ENCODE assay signal across 9 cellular contexts in the genomic region with DNA sequence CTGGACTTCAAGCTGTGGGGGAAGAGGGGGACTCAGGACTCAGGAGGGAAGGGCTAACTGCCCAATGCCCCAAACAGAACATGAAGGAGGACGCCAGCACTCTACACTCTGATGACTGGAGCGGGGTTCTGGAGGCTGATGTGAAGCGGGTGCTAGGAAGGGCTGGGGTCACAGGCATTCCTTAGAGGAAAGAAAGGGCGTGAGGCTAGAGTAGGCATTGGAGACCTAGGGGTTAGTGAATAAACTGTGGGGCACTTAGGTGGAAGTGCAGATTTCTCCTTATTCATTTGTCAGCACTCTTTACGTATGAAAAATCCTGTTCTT. TPM values are rescaled to one million over a fixed set of nuclear protein-coding genes. Genes with fewer than 3 reads are reported as not detected.
DNase-seq lines count a peak whose midpoint lies in the region; ATAC-seq, FAIRE-seq and TF ChIP-seq lines count a peak whose summit lies in the region.
"Had no signal": no experiment of that assay in that cellular context is flagged by ENCODE, and none has a peak within 500 bp of the region (broad histone marks: within the 10 kb centered on the region; RNA-seq: fewer than 3 reads in every experiment).

No MANE protein-coding gene starts in this region.

- CTCF ChIA-PET in H1 (lab: Charles Lee; ENCODE audit: partially characterized antibody): interaction anchor here (0.8 to 0.9 kb wide), 2 partner anchors 10 to 89 kb away, joined by 3 read pairs; a partner anchor contains a TSS

- H2BK12ac ChIP-seq in H1 (ENCODE audit: low read depth, low read length): no peak overlapping the region

- H3K4me1 Mint-ChIP-seq in IgD-negative memory B cell: peaks cover 5 to 12% (median 5%) of the 10 kb centered on the region in 3 donors

- no peak for TF ChIP-seq CTCF in DND-41 (IDR thresholded peaks at IDR 0.05; ENCODE audit: borderline replicate concordance, extremely low read depth, low read length, poor library complexity, severe bottlenecking)
- TF ChIP-seq CTCF in H1 (IDR thresholded peaks at IDR 0.05; ENCODE audit: control extremely low read depth in 1 of 3, insufficient read depth in 1 of 3, low read depth in 1 of 3, low read length in 3 of 3): no peak
- TF ChIP-seq CTCF in parathyroid adenoma (IDR thresholded peaks at IDR 0.05): no peak

- FAIRE-seq in H1 (lab: Jason Lieb, UNC): no peak

- H3K4me2 ChIP-seq in DND-41 (ENCODE audit: insufficient read depth, low read length) (peak overlapping the region; percentile 88), H1 (ENCODE audit: insufficient read depth in 1 of 2, low read depth in 2 of 2, low read length in 2 of 2) (peak overlapping the region; percentile 40 to 94), parathyroid adenoma (ENCODE audit: low read length) (peak overlapping the region; percentile 19)

- no peak overlapping the region for H2BK120ac ChIP-seq in H1 (replicated peaks; ENCODE audit: low read depth, low read length)

- H2AK5ac ChIP-seq in H1 (ENCODE audit: low read depth, low read length): no peak overlapping the region

- no peaks in the 10 kb centered on the region for H4K20me1 ChIP-seq in DND-41 (ENCODE audit: insufficient read depth, low read length)
- no peaks in the 10 kb centered on the region for H4K20me1 ChIP-seq in H1 (replicated peaks in 1 of 2; ENCODE audit: control insufficient read depth in 1 of 2, insufficient read depth in 2 of 2, low read length in 2 of 2)

- POLR2A ChIA-PET in H1 (lab: Charles Lee; ENCODE audit: partially characterized antibody): no interaction called here

- peaks cover 26% of the 10 kb centered on the region for H3K4me1 ChIP-seq in DND-41 (ENCODE audit: insufficient read depth, low read length)
- peaks cover 0 to 10% (median 6%) of the 10 kb centered on the region in 4 experiments; a peak in 6 of 7 replicates for H3K4me1 ChIP-seq in H1 (replicated peaks in 1 of 4; ENCODE audit: control insufficient read depth in 3 of 4, insufficient read depth in 4 of 4, low read length in 3 of 4)
- H3K4me1 ChIP-seq in parathyroid adenoma: peaks cover 8% of the 10 kb centered on the region

- 77% methylated on average over 5 of the region's 5 CpGs; no CpG with 5 or more reads in 1 of the 2 experiments for WGBS in H1 (ENCODE audit: extremely low coverage in 1 of 2, insufficient coverage in 1 of 2, insufficient read length in 1 of 2, insufficient replicate concordance in 2 of 2, low coverage in 1 of 2, low lambda C conversion rate in 2 of 2, missing lambda C conversion rate in 1 of 2), 2 experiments

- no peak for ATAC-seq in DND-41 (ENCODE audit: insufficient read depth, low read depth)
- ATAC-seq in GM18519 (IDR thresholded peaks at IDR 0.05; ENCODE audit: low FRiP score, unreplicated experiment): no peak

- H2AFZ ChIP-seq in DND-41 (ENCODE audit: low read depth, low read length) (0 out of 2 replicates have a peak overlapping the region, but pooled peaks have one; percentile 68), H1 (ENCODE audit: low read length) (no peak overlapping the region), parathyroid adenoma (peak overlapping the region; percentile 99)

- no peak overlapping the region for H2BK15ac ChIP-seq in H1 (ENCODE audit: low read length)

- H3K9ac ChIP-seq in DND-41 (ENCODE audit: low read depth, low read length) (peak overlapping the region; percentile 93; the same call in 1 of the 2 replicates), H1 (replicated peaks in 1 of 4; ENCODE audit: extremely low read depth in 1 of 4, low read depth in 3 of 4, low read length in 3 of 4) (no peak overlapping the region), parathyroid adenoma (no peak overlapping the region)

- H3K79me2 ChIP-seq in DND-41 (ENCODE audit: insufficient read depth, low read length) (peaks cover 35% of the 10 kb centered on the region), H1 (ENCODE audit: control insufficient read depth in 1 of 2, insufficient read depth in 2 of 2, low read length in 2 of 2) (no peaks in the 10 kb centered on the region), parathyroid adenoma (peaks cover 6% of the 10 kb centered on the region)

- DNase-seq in DND-41 (no peak), H1 (ENCODE audit: low read depth in 1 of 2, low spot score in 2 of 2) (no peak), MG63 (no peak), HK-2 (ENCODE audit: unreplicated experiment) (no peak)
- DNase-seq: cortex of kidney had no signal

- H3K4me3 ChIP-seq in DND-41 (ENCODE audit: low read depth in 1 of 2, low read length in 2 of 2) (peak overlapping the region in 1 of 2 experiments; percentile 89; a peak in 2 of 4 replicates), H1 (ENCODE audit: extremely low read depth in 1 of 4, insufficient read depth in 2 of 4, low read depth in 3 of 4, low read length in 4 of 4) (peak overlapping the region in 1 of 4 experiments; percentile 95; a peak in 3 of 8 replicates), parathyroid adenoma (ENCODE audit: low read depth, low read length) (no peak overlapping the region), MG63 (no peak overlapping the region)

- TF ChIP-seq POLR2A in H1 (IDR thresholded peaks at IDR 0.05; ENCODE audit: control extremely low read depth in 1 of 2, low read depth in 2 of 2, low read length in 2 of 2): no peak

- H3K27ac ChIP-seq in DND-41 (ENCODE audit: low read length): no peak overlapping the region
- H3K27ac ChIP-seq in H1 (ENCODE audit: low read depth, low read length): no peak overlapping the region
- H3K27ac ChIP-seq in parathyroid adenoma: peak overlapping the region; percentile 19

- H3K9me3 ChIP-seq in DND-41 (ENCODE audit: insufficient read depth, low read length, severe bottlenecking) (no peaks in the 10 kb centered on the region), H1 (ENCODE audit: insufficient read depth in 2 of 2, low read depth in 1 of 2, low read length in 1 of 2) (no peaks in the 10 kb centered on the region), parathyroid adenoma (ENCODE audit: control insufficient read depth, low read length) (no peaks in the 10 kb centered on the region), MG63 (peaks cover 3% of the 10 kb centered on the region; the same call in 1 of the 2 replicates)

- peaks cover 4% of the 10 kb centered on the region for H3K36me3 Mint-ChIP-seq in IgD-negative memory B cell

- TF ChIP-seq RAD21 in H1 (IDR thresholded peaks at IDR 0.05 in 1 of 2, conservative IDR thresholded peaks at IDR 0.05 in 1 of 2; ENCODE audit: low read depth in 2 of 2, low read length in 2 of 2): no peak

- H4K91ac ChIP-seq in H1 (replicated peaks; ENCODE audit: insufficient read length, low read length): no peak overlapping the region

- no peak overlapping the region for H3K56ac ChIP-seq in H1 (replicated peaks; ENCODE audit: insufficient read length, low read depth, low read length)

- peak overlapping the region in 1 of 3 donors; percentile 78 for H3K27ac Mint-ChIP-seq in IgD-negative memory B cell

- H3K23me2 ChIP-seq in H1 (ENCODE audit: low read depth, low read length): peaks cover 4% of the 10 kb centered on the region; the same call in 1 of the 2 replicates

- H3K18ac ChIP-seq in H1 (ENCODE audit: extremely low read depth, low read length): no peak overlapping the region

- no peaks in the 10 kb centered on the region for H3K27me3 ChIP-seq in DND-41 (ENCODE audit: insufficient read depth, low read length, poor library complexity)
- peaks cover 0 to 25% (median 14%) of the 10 kb centered on the region in 4 experiments; a peak in 6 of 7 replicates for H3K27me3 ChIP-seq in H1 (replicated peaks in 1 of 4; ENCODE audit: control insufficient read depth in 3 of 4, extremely low read depth in 1 of 4, insufficient read depth in 3 of 4, low read length in 3 of 4)
- no peaks in the 10 kb centered on the region for H3K27me3 ChIP-seq in parathyroid adenoma (ENCODE audit: control insufficient read depth, insufficient read depth, low read length)
- H3K27me3 ChIP-seq in MG63: peaks cover 7% of the 10 kb centered on the region; the same call in 1 of the 2 replicates
- H3K27me3 ChIP-seq: heart right ventricle had no signal

- H3K14ac ChIP-seq in H1 (ENCODE audit: insufficient read length): no peak overlapping the region

- no peak for TF ChIP-seq EP300 in H1 (IDR thresholded peaks at IDR 0.05; ENCODE audit: borderline replicate concordance in 1 of 2, low read depth in 2 of 2, low read length in 2 of 2)

- peaks cover 0 to 2% (median 0%) of the 10 kb centered on the region in 3 donors for H3K9me3 Mint-ChIP-seq in IgD-negative memory B cell

- H3K23ac ChIP-seq in H1 (ENCODE audit: insufficient read length): no peak overlapping the region

- H2BK5ac ChIP-seq in H1 (ENCODE audit: low read depth, low read length): no peak overlapping the region

- H3K36me3 ChIP-seq in DND-41 (ENCODE audit: insufficient read depth, low read length) (peaks cover 25% of the 10 kb centered on the region), H1 (ENCODE audit: control insufficient read depth in 2 of 4, insufficient read depth in 4 of 4, low read length in 3 of 4) (no peaks in the 10 kb centered on the region), parathyroid adenoma (ENCODE audit: control insufficient read depth, insufficient read depth, low read length) (no peaks in the 10 kb centered on the region), MG63 (peaks cover 24% of the 10 kb centered on the region)

- no peak overlapping the region for H2BK20ac ChIP-seq in H1 (ENCODE audit: low read length)

- no peaks in the 10 kb centered on the region; the same call in 1 of the 2 replicates for H3K79me1 ChIP-seq in H1 (ENCODE audit: low read depth, low read length)

- H3K4me3 Mint-ChIP-seq in IgD-negative memory B cell: peak overlapping the region; percentile 30 to 83 (median 76)

- peaks cover 3% of the 10 kb centered on the region for H3K27me3 Mint-ChIP-seq in IgD-negative memory B cell

- no peak overlapping the region for H3K4ac ChIP-seq in H1 (replicated peaks; ENCODE audit: insufficient read length, low read depth, low read length)

- no peak overlapping the region for H4K5ac ChIP-seq in H1 (ENCODE audit: insufficient read length, low read depth, low read length)

- no peak overlapping the region for H4K8ac ChIP-seq in H1 (ENCODE audit: extremely low read depth, insufficient read depth, low read length)

RNA-seq across cellular contexts. Expression of a gene that starts 0.8 kb away (rescaled TPM):
- polyA plus RNA-seq in IgD-negative memory B cell (16.1 TPM), H1 (2011; rRNA removed) (9.0 and 9.1 TPM in 2 replicates)
- total RNA-seq in H1 (2021; fragmentation: NEBNext Ultra II Directional; extraction: Animal tissue kit (Norgen Biotek cat#: 25700)): 3.5 and 5.1 TPM in 2 replicates
- polyA plus RNA-seq in H1 (2011; cell fraction: cytosol; rRNA removed): 3.9 TPM
- polyA plus RNA-seq in H1 (2011; cell fraction: nucleus; rRNA removed): 13.2 TPM
- 3.0 to 6.8 TPM (median 5.8 TPM) in 4 replicates for polyA plus RNA-seq in H1 (2012, experiment 1 of 2)
- polyA plus RNA-seq in H1 (2012, experiment 2 of 2): 4.3 TPM
- polyA plus RNA-seq in H1 (2013, experiment 1 of 2): 4.6 TPM
- polyA plus RNA-seq in H1 (2013, experiment 2 of 2): 4.0 TPM
- 9.2 and 12.6 TPM in 2 replicates for polyA minus RNA-seq in H1 (2011; rRNA and poly(A)+ RNA removed)
- polyA minus RNA-seq in H1 (2011; cell fraction: cytosol; rRNA and poly(A)+ RNA removed): 2.3 TPM
- 11.4 TPM for polyA minus RNA-seq in H1 (2011; cell fraction: nucleus; rRNA and poly(A)+ RNA removed)
- total RNA-seq in MG63 (2014; rRNA removed; shearing (Covaris generic); ENCODE audit: low replicate concordance): 8.8 and 11.1 TPM in 2 replicates

RNA-seq across cellular contexts. Expression of a gene that starts 10.0 kb away (rescaled TPM):
- 0.48 TPM for polyA plus RNA-seq in IgD-negative memory B cell
- total RNA-seq in H1 (2021; fragmentation: NEBNext Ultra II Directional; extraction: Animal tissue kit (Norgen Biotek cat#: 25700)): 5.7 and 6.4 TPM in 2 replicates
- 2.2 and 4.5 TPM in 2 replicates for polyA plus RNA-seq in H1 (2011; rRNA removed)
- polyA plus RNA-seq in H1 (2011; cell fraction: cytosol; rRNA removed): 3.4 TPM
- 6.4 TPM for polyA plus RNA-seq in H1 (2011; cell fraction: nucleus; rRNA removed)
- polyA plus RNA-seq in H1 (2012, experiment 1 of 2): 2.6 to 3.6 TPM (median 3.4 TPM) in 4 replicates
- polyA plus RNA-seq in H1 (2012, experiment 2 of 2): 3.8 TPM
- 4.4 TPM for polyA plus RNA-seq in H1 (2013, experiment 1 of 2)
- 4.6 TPM for polyA plus RNA-seq in H1 (2013, experiment 2 of 2)
- 0.51 and 1.2 TPM in 2 replicates for polyA minus RNA-seq in H1 (2011; rRNA and poly(A)+ RNA removed)
- 1.8 TPM for polyA minus RNA-seq in H1 (2011; cell fraction: cytosol; rRNA and poly(A)+ RNA removed)
- polyA minus RNA-seq in H1 (2011; cell fraction: nucleus; rRNA and poly(A)+ RNA removed): 3.5 TPM
- 0.25 TPM in 1 of 2 replicates, not detected in the other for total RNA-seq in MG63 (2014; rRNA removed; shearing (Covaris generic); ENCODE audit: low replicate concordance)

Comparison
In these comparisons a context has a peak if more than half of its experiments do, and no peak if none do; other contexts are left out.
1. H3K4me2 ChIP-seq: peak in every context shown above with its lines; median percentile 88 in DND-41; 67 in H1; 19 in parathyroid adenoma.